8 cellular contexts compared by ENCODE assay signal in the genomic region with DNA sequence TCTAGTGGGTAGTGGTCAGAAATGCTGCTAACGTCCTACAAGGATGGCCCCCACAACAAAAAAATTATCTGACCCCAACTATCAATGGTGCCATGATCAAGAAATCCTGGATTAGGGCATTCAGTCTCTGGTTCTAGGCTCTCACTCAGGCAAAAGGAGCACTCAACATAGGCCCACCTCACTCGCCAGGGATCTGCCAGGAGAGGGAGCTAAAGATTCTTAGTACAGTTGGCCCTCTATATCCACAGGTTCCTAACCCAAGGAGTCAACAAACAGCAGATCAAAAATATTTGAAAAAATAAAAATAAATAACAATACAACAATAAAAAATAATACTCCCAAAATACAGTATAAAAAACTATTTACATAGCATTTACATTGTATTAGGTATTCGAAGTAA. TPM values are rescaled to one million over a fixed set of nuclear protein-coding genes. Genes with fewer than 3 reads are reported as not detected.
DNase-seq lines count a peak whose midpoint lies in the region; ATAC-seq and TF ChIP-seq lines count a peak whose summit lies in the region.

No MANE protein-coding gene starts in this region.

- H3K4me3 ChIP-seq in BE2C (ENCODE audit: low read depth, low read length) = no peak overlapping the region
- no peak overlapping the region for H3K4me3 ChIP-seq in GM23248
- H3K4me3 ChIP-seq in OCI-LY7 (ENCODE audit: low read depth, low read length, poor library complexity, severe bottlenecking) = no peak overlapping the region
- no peak overlapping the region for H3K4me3 ChIP-seq in epithelial cell of proximal tubule (ENCODE audit: low read depth, low read length)

- H2AFZ ChIP-seq in GM23248 = no peak overlapping the region
- H2AFZ ChIP-seq in OCI-LY7 (ENCODE audit: low read length) = no peak overlapping the region

- ATAC-seq in HG03135 (IDR thresholded peaks at IDR 0.05; ENCODE audit: unreplicated experiment) (no peak), HG03442 (IDR thresholded peaks at IDR 0.05; ENCODE audit: unreplicated experiment) (no peak)

- TF ChIP-seq CTCF in BE2C (IDR thresholded peaks at IDR 0.05; ENCODE audit: low read depth, low read length) (peak; percentile 57), OCI-LY7 (conservative IDR thresholded peaks at IDR 0.05; ENCODE audit: low read length) (peak; percentile 71), epithelial cell of proximal tubule (conservative IDR thresholded peaks at IDR 0.05; ENCODE audit: low read depth, low read length) (peak; percentile 74)

- no peaks in the 10 kb centered on the region for H3F3A ChIP-seq in GM23248 (ENCODE audit: insufficient read depth)

- 52 to 55% methylated on average over 3 of the region's 3 CpGs for WGBS in GM23248 (ENCODE audit: low coverage in 1 of 2, low lambda C conversion rate in 2 of 2, missing lambda C conversion rate in 2 of 2), 2 experiments

- CTCF ChIA-PET in OCI-LY7 (lab: Charles Lee; ENCODE audit: unreplicated experiment) = no interaction called here

- H3K36me3 ChIP-seq in BE2C (no peaks in the 10 kb centered on the region), GM23248 (ENCODE audit: low read depth) (no peaks in the 10 kb centered on the region), OCI-LY7 (ENCODE audit: insufficient read depth, low read length) (no peaks in the 10 kb centered on the region)

- H3K4me2 ChIP-seq in GM23248 (ENCODE audit: unreplicated experiment) (no peak overlapping the region), OCI-LY7 (ENCODE audit: low read length) (no peak overlapping the region)

- no peaks in the 10 kb centered on the region for H4K20me1 ChIP-seq in GM23248 (ENCODE audit: insufficient read depth)
- no peaks in the 10 kb centered on the region for H4K20me1 ChIP-seq in OCI-LY7 (ENCODE audit: insufficient read depth, low read length)

- no peaks in the 10 kb centered on the region for H3K9me3 ChIP-seq in BE2C
- H3K9me3 ChIP-seq in GM23248 (ENCODE audit: low read depth) = no peaks in the 10 kb centered on the region
- no peaks in the 10 kb centered on the region for H3K9me3 ChIP-seq in OCI-LY7 (ENCODE audit: low read length)

- intact Hi-C loops in OCI-LY7 (cut with micrococcal nuclease; ENCODE audit: unreplicated experiment) = loop anchor here (10.0 kb wide), 1 partner anchor 188 kb away; a partner anchor contains a TSS

- H3K27ac ChIP-seq in GM23248 (no peak overlapping the region), OCI-LY7 (ENCODE audit: low read depth, low read length, poor library complexity, severe bottlenecking) (no peak overlapping the region)

- peak; percentile 31 for DNase-seq in BE2C
- peak; percentile 67 for DNase-seq in GM23248
- peak; percentile 36 for DNase-seq in OCI-LY7 (ENCODE audit: low spot score)
- no peak for DNase-seq in epithelial cell of proximal tubule (ENCODE audit: low read depth)
- peak; percentile 21 for DNase-seq in stromal cell of bone marrow (ENCODE audit: low read depth)
- DNase-seq in middle frontal gyrus (ENCODE audit: extremely low spot score, low spot score) = no peak

- POLR2A ChIA-PET in OCI-LY7 (lab: Charles Lee) = no interaction called here

- no peaks in the 10 kb centered on the region for H3K9me2 ChIP-seq in GM23248 (ENCODE audit: insufficient read depth)
- H3K9me2 ChIP-seq in OCI-LY7 (ENCODE audit: insufficient read depth, low read length) = no peaks in the 10 kb centered on the region

- H3K27me3 ChIP-seq in BE2C (no peaks in the 10 kb centered on the region), GM23248 (replicated peaks; ENCODE audit: insufficient read depth) (no peaks in the 10 kb centered on the region)

- no peak overlapping the region for H3K9ac ChIP-seq in GM23248

- H3K4me1 ChIP-seq in BE2C (no peaks in the 10 kb centered on the region), GM23248 (ENCODE audit: insufficient read depth) (no peaks in the 10 kb centered on the region), OCI-LY7 (ENCODE audit: insufficient read depth, low read length, poor library complexity, severe bottlenecking) (no peaks in the 10 kb centered on the region)

- no TSS peak for BruUV-seq in OCI-LY7 (replicated peaks; lab: Mats Ljungman, UMichigan)

- H3K79me2 ChIP-seq in GM23248 (ENCODE audit: insufficient read depth) = no peaks in the 10 kb centered on the region
- no peaks in the 10 kb centered on the region for H3K79me2 ChIP-seq in OCI-LY7 (ENCODE audit: insufficient read depth, low read depth, low read length)

- in situ Hi-C loops in GM23248 (cut with MboI) = no loop called here

RNA-seq across cellular contexts. Expression of a gene that starts 10.0 kb away (rescaled TPM):
- 1.0 TPM for polyA plus RNA-seq in BE2C (2012; ENCODE audit: insufficient read depth, insufficient read length, low read depth)
- 0.32 and 0.38 TPM in 2 replicates for total RNA-seq in GM23248 (2014; rRNA removed; shearing (Covaris generic))
- 0.35 TPM in 1 of 2 replicates, not detected in the other for polyA plus RNA-seq in GM23248 (2016; fragmentation: Nextera tagmentation; extraction: Ambion mirVana)
- 1.1 and 1.2 TPM in 2 replicates for total RNA-seq in OCI-LY7 (2014; rRNA removed; shearing (Covaris generic))
- total RNA-seq in OCI-LY7 (2022) = 3.4 and 7.0 TPM in 2 replicates
- total RNA-seq in epithelial cell of proximal tubule = under 0.01 and 0.14 TPM in 2 replicates

RNA-seq across cellular contexts. Expression of a gene that starts 46.9 kb away (rescaled TPM):
- 137 TPM for polyA plus RNA-seq in BE2C (2012; ENCODE audit: insufficient read depth, insufficient read length, low read depth)
- total RNA-seq in GM23248 (2014; rRNA removed; shearing (Covaris generic)) = 172 and 176 TPM in 2 replicates
- 169 and 171 TPM in 2 replicates for polyA plus RNA-seq in GM23248 (2016; fragmentation: Nextera tagmentation; extraction: Ambion mirVana)
- 45.5 and 50.3 TPM in 2 replicates for total RNA-seq in OCI-LY7 (2014; rRNA removed; shearing (Covaris generic))
- total RNA-seq in OCI-LY7 (2022) (100 and 105 TPM in 2 replicates), epithelial cell of proximal tubule (93.1 and 96.3 TPM in 2 replicates)

Comparison
In these comparisons a context has a peak if more than half of its experiments do, and no peak if none do; other contexts are left out.
1. DNase-seq: peak in BE2C (single experiment), GM23248 (single experiment), OCI-LY7 (single experiment) and stromal cell of bone marrow (single experiment); none in epithelial cell of proximal tubule (single experiment) and middle frontal gyrus (single experiment).
2. Peak in every context shown above with its lines, with median percentiles within 50 percentile points of each other: CTCF ChIP-seq.